ENCODE assay signal across 8 cellular contexts in genomic region chr7:26864309-26865093, GRCh38. TPM values are rescaled to one million over a fixed set of nuclear protein-coding genes. Genes with fewer than 3 reads are reported as not detected.
DNase-seq lines count a peak whose midpoint lies in the region; ATAC-seq and TF ChIP-seq lines count a peak whose summit lies in the region.

SKAP2 (minus strand) TSS chr7:26864590; CDS start chr7:26864429, 161 bp downstream.

- H3K36me3 ChIP-seq in HCT116 (ENCODE audit: control insufficient read depth in 1 of 2, insufficient read depth in 2 of 2, low read length in 2 of 2) (no peaks in the 10 kb centered on the region), testis (ENCODE audit: low read depth, missing control alignments) (no peaks in the 10 kb centered on the region)

- no TSS peak for BruUV-seq in HCT116 (replicated peaks; lab: Mats Ljungman, UMichigan)

- peak within 1 kb of the TSS; percentile 93 for H3K4me3 Mint-ChIP-seq in activated naive CD8-positive, alpha-beta T cell treated with anti-CD3 and anti-CD28 coated beads for 36 hours

- H3K27me3 Mint-ChIP-seq in activated naive CD8-positive, alpha-beta T cell treated with anti-CD3 and anti-CD28 coated beads for 36 hours = peaks cover 58% of the 10 kb centered on the region

- H3K9me3 ChIP-seq in HCT116 (ENCODE audit: control insufficient read depth in 1 of 2, insufficient read depth in 1 of 2, low read depth in 1 of 2, low read length in 2 of 2) = no peaks in the 10 kb centered on the region
- H3K9me3 ChIP-seq in testis = no peaks in the 10 kb centered on the region

- peak within 1 kb of the TSS; percentile 83 for H3K27ac Mint-ChIP-seq in activated naive CD8-positive, alpha-beta T cell treated with anti-CD3 and anti-CD28 coated beads for 36 hours

- TF ChIP-seq POLR2A in HCT116 (IDR thresholded peaks at IDR 0.05; ENCODE audit: borderline replicate concordance, extremely low read depth, insufficient read depth, insufficient read length) = peak; percentile 76
- peak; percentile 44 for TF ChIP-seq POLR2A in testis (IDR thresholded peaks at IDR 0.05)

- CTCF ChIA-PET in HCT116 (lab: Charles Lee) = interaction anchor here (1.1 kb wide), 1 partner anchor 332 kb away, joined by 3 read pairs; no protein-coding TSS in a partner anchor

- peak within 1 kb of the TSS; percentile 67 for H3K9ac ChIP-seq in HCT116 (ENCODE audit: low read length)

- H3K36me3 Mint-ChIP-seq in activated naive CD8-positive, alpha-beta T cell treated with anti-CD3 and anti-CD28 coated beads for 36 hours = peaks cover 3% of the 10 kb centered on the region

- no peak; the same call in 1 of the 2 replicates for TF ChIP-seq RAD21 in HCT116 (IDR thresholded peaks at IDR 0.05; ENCODE audit: low read depth)

- peaks cover 12% of the 10 kb centered on the region for H3K79me2 ChIP-seq in HCT116 (ENCODE audit: insufficient read depth, low read length)

- H3K4me1 Mint-ChIP-seq in activated naive CD8-positive, alpha-beta T cell treated with anti-CD3 and anti-CD28 coated beads for 36 hours = peaks cover 13% of the 10 kb centered on the region

- H3K4me1 ChIP-seq in HCT116 (ENCODE audit: control insufficient read depth in 1 of 2, insufficient read depth in 2 of 2, low read length in 2 of 2) (peaks cover 5 to 45% of the 10 kb centered on the region in 2 experiments; a peak in 3 of 4 replicates), testis (peaks cover 2% of the 10 kb centered on the region)

- intact Hi-C loops in HCT116 (cut with micrococcal nuclease) = loop anchor here (5.0 kb wide), 1 partner anchor 183 kb away; no protein-coding TSS in a partner anchor
- intact Hi-C loops in testis (cut with DNase I; ENCODE audit: low total_unique reads) = no loop called here

- DNase-seq in GF-D8 (lab: John Stamatoyannopoulos, UW) (peak; percentile 99), HCT116 (ENCODE audit: low read depth, low spot score) (peak; percentile 96), MV-4-11 (lab: John Stamatoyannopoulos, UW) (peak; percentile 98), SKM-1 (lab: John Stamatoyannopoulos, UW; ENCODE audit: unreplicated experiment) (peak; percentile 97), glomerular visceral epithelial cell (ENCODE audit: extremely low spot score) (peak; percentile 99), omental fat pad (ENCODE audit: low spot score) (peak; percentile 92), testis (peak; percentile 99)
- peak; percentile 89 for DNase-seq in activated naive CD8-positive, alpha-beta T cell treated with anti-CD3 and anti-CD28 coated beads for 36 hours

- H3K27ac ChIP-seq in HCT116 (ENCODE audit: low read depth, low read length) = peak within 1 kb of the TSS; percentile 67
- H3K27ac ChIP-seq in testis = peak within 1 kb of the TSS; percentile 87 to 89

- peaks cover 2% of the 10 kb centered on the region for H3K9me3 Mint-ChIP-seq in activated naive CD8-positive, alpha-beta T cell treated with anti-CD3 and anti-CD28 coated beads for 36 hours

- RAD21 ChIA-PET in HCT116 (lab: Charles Lee; ENCODE audit: low non-redundant PET in 1 of 2, low total read pairs in 2 of 2, uncharacterized antibody in 2 of 2, unreplicated experiment in 2 of 2) = no interaction called here

- POLR2A ChIA-PET in HCT116 (lab: Charles Lee) = interaction anchor here (1.0 kb wide), 1 partner anchor 251 kb away, joined by 5 read pairs; no protein-coding TSS in a partner anchor

- TF ChIP-seq CTCF in HCT116 (IDR thresholded peaks at IDR 0.05 in 2 of 3, conservative IDR thresholded peaks at IDR 0.05 in 1 of 3; ENCODE audit: borderline replicate concordance in 1 of 3, insufficient read depth in 1 of 3, low read depth in 2 of 3, low read length in 2 of 3) (no peak), omental fat pad (IDR thresholded peaks at IDR 0.05) (no peak), testis (IDR thresholded peaks at IDR 0.05) (no peak)

- peak within 1 kb of the TSS; percentile 64 to 77 for H3K4me3 ChIP-seq in HCT116 (replicated peaks in 1 of 2; ENCODE audit: low read depth in 1 of 2, low read length in 2 of 2)
- H3K4me3 ChIP-seq in testis = peak within 1 kb of the TSS; percentile 76 to 80

- H3K4me2 ChIP-seq in HCT116 (ENCODE audit: low read length) = peak within 1 kb of the TSS; percentile 83

- WGBS in testis, 2 donors = 0 to 1% methylated on average over 40 to 51 of the region's 52 CpGs

- peak within 1 kb of the TSS; percentile 12 for H2AFZ ChIP-seq in HCT116 (ENCODE audit: low read depth, low read length, poor library complexity, severe bottlenecking)

- ATAC-seq in HCT116 (peak; percentile 90), omental fat pad (ENCODE audit: low FRiP score) (peak; percentile 99)

- H3K27me3 ChIP-seq in HCT116 (ENCODE audit: insufficient read depth, low read length) (no peaks in the 10 kb centered on the region), testis (no peaks in the 10 kb centered on the region)

- no peaks in the 10 kb centered on the region for H4K20me1 ChIP-seq in HCT116 (ENCODE audit: insufficient read depth)

- no peaks in the 10 kb centered on the region for H3K9me2 ChIP-seq in HCT116 (ENCODE audit: insufficient read depth)

TF ChIP-seq in HCT116, 20 proteins besides CTCF, POLR2A, EP300 and RAD21 (continues in another document):
- TF ChIP-seq EZH2phosphoT487 (IDR thresholded peaks at IDR 0.05; ENCODE audit: borderline replicate concordance) (no peak), ATF3 (IDR thresholded peaks at IDR 0.05) (no peak), CEBPB (IDR thresholded peaks at IDR 0.05; ENCODE audit: low read depth) (no peak), EGR1 (IDR thresholded peaks at IDR 0.05; ENCODE audit: low read depth) (peak; percentile 55), FOSL1 (IDR thresholded peaks at IDR 0.05; ENCODE audit: low read depth) (no peak), SIN3A (IDR thresholded peaks at IDR 0.05; ENCODE audit: low read depth) (peak; percentile 85), CBX3 (IDR thresholded peaks at IDR 0.05; ENCODE audit: low read depth) (peak; percentile 96; the same call in 1 of the 2 replicates), YY1 (IDR thresholded peaks at IDR 0.05; ENCODE audit: extremely low read depth, insufficient replicate concordance, low read depth, low read length) (peak; percentile 84), ZNF274 (IDR thresholded peaks at IDR 0.05; ENCODE audit: low read depth, low read length) (no peak), TCF7L2 (IDR thresholded peaks at IDR 0.05; ENCODE audit: borderline replicate concordance, extremely low read depth, insufficient read depth, insufficient read length) (no peak), REST (IDR thresholded peaks at IDR 0.05; ENCODE audit: low read depth) (no peak), SRF (IDR thresholded peaks at IDR 0.05; ENCODE audit: low read depth) (no peak), ZFX (IDR thresholded peaks at IDR 0.05) (no peak), JUND (IDR thresholded peaks at IDR 0.05) (no peak; the same call in 1 of the 2 replicates), MAX (IDR thresholded peaks at IDR 0.05) (peak; percentile 77), ELF1 (IDR thresholded peaks at IDR 0.05; ENCODE audit: borderline replicate concordance, low read depth) (peak; percentile 37; the same call in 1 of the 2 replicates)

RNA-seq across cellular contexts. Expression of gene SKAP2, which starts in this region (rescaled TPM):
- total RNA-seq in HCT116 (2021; ENCODE audit: unreplicated experiment) = 30.7 TPM
- 8.4 and 10.6 TPM in 2 replicates for polyA plus RNA-seq in HCT116 (2012)
- 10 to 100 TPM in 1 of 2 experiments, 1 to 10 TPM in 1; 9.1 to 10.2 TPM for total RNA-seq in activated naive CD8-positive, alpha-beta T cell treated with anti-CD3 and anti-CD28 coated beads for 36 hours
- total RNA-seq in omental fat pad = 10 to 100 TPM; 36.0 to 53.8 (median 45.8) TPM
- total RNA-seq in testis = 10 to 100 TPM; 33.1 to 33.9 TPM
- 43.6 TPM for polyA plus RNA-seq in testis (ENCODE audit: insufficient read depth, low read depth, low replicate concordance)

Comparison
In these comparisons a context has a peak if more than half of its experiments do, and no peak if none do; other contexts are left out.
1. Peak in every context shown above with its lines: DNase-seq, ATAC-seq, H3K4me3 ChIP-seq and H3K27ac ChIP-seq.